11 cellular contexts compared by ENCODE assay signal in genomic region chr11:10452211-10452767, GRCh38. TPM values are rescaled to one million over a fixed set of nuclear protein-coding genes. Genes with fewer than 3 reads are reported as not detected.
A peak's percentile ranks its signal among the peaks of the same experiment; 100 is the strongest.
DNase-seq lines count a peak whose midpoint lies in the region; ATAC-seq and TF ChIP-seq lines count a peak whose summit lies in the region.
"Had no signal": no experiment of that assay in that cellular context is flagged by ENCODE, and none has a peak within 500 bp of the region (broad histone marks: within the 10 kb centered on the region; RNA-seq: fewer than 3 reads in every experiment).

No MANE protein-coding gene starts in this region.

- peak overlapping the region; percentile 1 to 97 (median 93) for H3K27ac Mint-ChIP-seq in CD4-positive, alpha-beta memory T cell
- H3K27ac Mint-ChIP-seq in natural killer cell = no peak overlapping the region

- no peak overlapping the region for H3K14ac ChIP-seq in IMR-90 (replicated peaks; ENCODE audit: low read depth, low read length)
- H3K14ac ChIP-seq in mesenchymal stem cell (ENCODE audit: low read length in 2 of 2) = no peak overlapping the region

- H3K4me3 Mint-ChIP-seq in CD4-positive, alpha-beta memory T cell = peak overlapping the region; percentile 72 to 98 (median 92)
- H3K4me3 Mint-ChIP-seq in natural killer cell = peak overlapping the region; percentile 45

- H3K4me1 Mint-ChIP-seq in CD4-positive, alpha-beta memory T cell = peaks cover 50 to 78% (median 61%) of the 10 kb centered on the region in 4 donors
- H3K4me1 Mint-ChIP-seq in natural killer cell = peaks cover 39 to 53% of the 10 kb centered on the region in 2 donors

- CTCF ChIA-PET in CD4-positive, alpha-beta memory T cell (lab: Charles Lee; ENCODE audit: partially characterized antibody) = interaction anchor here (1.0 to 7.1 kb wide), 8 partner anchors 9 to 89 kb away, joined by 3 to 52 read pairs (median 4); partner anchors contain the start of gene RNF141
- CTCF ChIA-PET in IMR-90 (lab: Yijun Ruan, JAX) = no interaction called here

- H3K9me1 ChIP-seq in IMR-90 (ENCODE audit: insufficient read depth, low read length) = peaks cover 8% of the 10 kb centered on the region

- POLR2A ChIA-PET in CD4-positive, alpha-beta memory T cell (lab: Charles Lee; ENCODE audit: partially characterized antibody) = interaction anchor here (1.3 to 2.9 kb wide), 3 partner anchors 10 to 357 kb away, joined by 5 to 10 read pairs (median 8); partner anchors contain the start of genes EIF4G2 and RNF141
- POLR2A ChIA-PET in IMR-90 (lab: Charles Lee; ENCODE audit: unreplicated experiment) = interaction anchor here (0.7 kb wide), 1 partner anchor 144 kb away, joined by 3 read pairs; no protein-coding TSS in a partner anchor

- no peak overlapping the region for H4K5ac ChIP-seq in IMR-90 (ENCODE audit: low read depth, low read length)

- H2AFZ ChIP-seq in IMR-90 (replicated peaks; ENCODE audit: low read length, poor library complexity) (no peak overlapping the region), mesenchymal stem cell (ENCODE audit: low read depth, low read length) (no peak overlapping the region)

- H2AK5ac ChIP-seq in IMR-90 (ENCODE audit: low read depth, low read length) = peak overlapping the region; percentile 45; the same call in 1 of the 2 replicates
- no peak overlapping the region for H2AK5ac ChIP-seq in mesenchymal stem cell (ENCODE audit: low read length, severe bottlenecking)

- dilution Hi-C loops in IMR-90 (cut with HindIII; ENCODE audit: low sequenced_read_pairs, unreplicated experiment) = no loop called here

- H2AK9ac ChIP-seq in IMR-90 (replicated peaks; ENCODE audit: low read depth, low read length, poor library complexity) = no peak overlapping the region

- H2BK20ac ChIP-seq in IMR-90 (ENCODE audit: low read depth, low read length) = no peak overlapping the region

- no peak for TF ChIP-seq POLR2A in IMR-90 (IDR thresholded peaks at IDR 0.05; ENCODE audit: low read depth, low read length)

- no peak overlapping the region for H3K18ac ChIP-seq in IMR-90 (ENCODE audit: low read depth, low read length)
- H3K18ac ChIP-seq in mesenchymal stem cell (ENCODE audit: low read depth in 1 of 2, low read length in 2 of 2) = no peak overlapping the region

- peaks cover 0 to 3% (median 0%) of the 10 kb centered on the region in 8 donors for H3K9me3 Mint-ChIP-seq in CD4-positive, alpha-beta memory T cell
- H3K9me3 Mint-ChIP-seq in natural killer cell = no peaks in the 10 kb centered on the region
- H3K9me3 Mint-ChIP-seq: dendritic cell treated with granulocyte-macrophage colony-stimulating factor and Interleukin-4, amounts not matched to agents 40 ng/mL and 50 ng/mL, for 4 days had no signal

- no peaks in the 10 kb centered on the region for H3K27me3 ChIP-seq in CD4-positive, alpha-beta memory T cell (ENCODE audit: insufficient read depth, low read length)
- H3K27me3 ChIP-seq in IMR-90 (ENCODE audit: control insufficient read depth, insufficient read depth, low read length) (peaks cover 2% of the 10 kb centered on the region), mesenchymal stem cell (ENCODE audit: control insufficient read depth in 1 of 2, insufficient read depth in 1 of 2, low read length in 2 of 2) (no peaks in the 10 kb centered on the region)

- TF ChIP-seq RAD21 in IMR-90 (IDR thresholded peaks at IDR 0.05; ENCODE audit: low read length) = no peak

- no peak overlapping the region for H4K8ac ChIP-seq in IMR-90 (ENCODE audit: low read depth in 2 of 2, low read length in 2 of 2)
- H4K8ac ChIP-seq in mesenchymal stem cell (ENCODE audit: low read length) = no peak overlapping the region

- H3K27me3 Mint-ChIP-seq in CD4-positive, alpha-beta memory T cell = peaks cover 0 to 2% of the 10 kb centered on the region in 2 donors
- peaks cover 23 to 35% of the 10 kb centered on the region in 2 donors for H3K27me3 Mint-ChIP-seq in natural killer cell (ENCODE audit: low read depth in 2 of 2)

- ATAC-seq in IMR-90 (ENCODE audit: low read depth) (no peak), natural killer cell (no peak), GM21515 (IDR thresholded peaks at IDR 0.05; ENCODE audit: unreplicated experiment) (no peak)

- H3K4me1 ChIP-seq in CD4-positive, alpha-beta memory T cell (ENCODE audit: insufficient read depth, low read length) = peaks cover 60% of the 10 kb centered on the region
- H3K4me1 ChIP-seq in IMR-90 (ENCODE audit: control insufficient read depth, insufficient read depth, low read length) (peaks cover 16% of the 10 kb centered on the region), mesenchymal stem cell (ENCODE audit: control insufficient read depth, insufficient read depth, low read depth, low read length) (peaks cover 40% of the 10 kb centered on the region)

- BruUV-seq in IMR-90 (replicated peaks; lab: Mats Ljungman, UMichigan) = no TSS peak

- no peak for TF ChIP-seq CTCF in IMR-90 (conservative IDR thresholded peaks at IDR 0.05; ENCODE audit: low read depth, low read length)
- no peak for TF ChIP-seq CTCF in natural killer cell (IDR thresholded peaks at IDR 0.05)

- H3K56ac ChIP-seq in IMR-90 (ENCODE audit: extremely low read depth, insufficient read depth, low read length) = no peak overlapping the region

- H3K4me2 ChIP-seq in IMR-90 (ENCODE audit: low read depth, low read length) (no peak overlapping the region), mesenchymal stem cell (ENCODE audit: low read length, poor library complexity, severe bottlenecking) (no peak overlapping the region)

- H4K20me1 ChIP-seq in IMR-90 (ENCODE audit: insufficient read depth, low read length) = peaks cover 5% of the 10 kb centered on the region; the same call in 1 of the 2 replicates

- no peaks in the 10 kb centered on the region for H3K9me3 ChIP-seq in CD4-positive, alpha-beta memory T cell (ENCODE audit: control insufficient read depth in 1 of 2, low read length in 2 of 2)
- H3K9me3 ChIP-seq in IMR-90 (ENCODE audit: control insufficient read depth, insufficient read depth, low read length) = no peaks in the 10 kb centered on the region
- H3K9me3 ChIP-seq in mesenchymal stem cell (ENCODE audit: control insufficient read depth, low read length) = no peaks in the 10 kb centered on the region

- H4K91ac ChIP-seq in IMR-90 (ENCODE audit: insufficient read depth, low read depth, low read length) (no peak overlapping the region), mesenchymal stem cell (ENCODE audit: low read length) (no peak overlapping the region)

- H2BK5ac ChIP-seq in IMR-90 (ENCODE audit: low read depth, low read length, poor library complexity, severe bottlenecking) (no peak overlapping the region), mesenchymal stem cell (ENCODE audit: low read depth, low read length, poor library complexity, severe bottlenecking) (no peak overlapping the region)

- WGBS in IMR-90 (ENCODE audit: extremely low coverage in 2 of 2, insufficient read length in 1 of 2), 2 experiments = no CpG with 5 or more reads among the region's 3 CpGs
- WGBS in mesenchymal stem cell = 100% methylated on average over 2 of the region's 3 CpGs

- no peak overlapping the region for H3K23ac ChIP-seq in IMR-90 (ENCODE audit: low read depth, low read length)
- no peak overlapping the region for H3K23ac ChIP-seq in mesenchymal stem cell (ENCODE audit: low read length in 2 of 2)

- no peak overlapping the region for H2BK12ac ChIP-seq in mesenchymal stem cell (ENCODE audit: low read length in 2 of 2)

- intact Hi-C loops in CD4-positive, alpha-beta memory T cell (cut with micrococcal nuclease) = loop anchor here (5.0 to 10.0 kb wide), 2 partner anchors 147 to 405 kb away; partner anchors contain the start of genes ADM and ZBED5
- intact Hi-C loops in IMR-90 (cut with micrococcal nuclease) = no loop called here
- intact Hi-C loops in natural killer cell (cut with micrococcal nuclease) = loop anchor here (5.0 kb wide), 1 partner anchor 90 kb away; the partner anchor contains the start of gene RNF141

- no peak overlapping the region for H3K4ac ChIP-seq in IMR-90 (ENCODE audit: low read depth, low read length)
- H3K4ac ChIP-seq in mesenchymal stem cell (ENCODE audit: low read depth in 1 of 2, low read length in 2 of 2) = no peak overlapping the region

- in situ Hi-C loops in IMR-90 (cut with MboI; ENCODE audit: low sequenced_read_pairs) = no loop called here

- H3K79me1 ChIP-seq in IMR-90 (ENCODE audit: low read depth in 1 of 2, low read length in 2 of 2) = peaks cover 3 to 20% of the 10 kb centered on the region in 2 experiments; a peak in 3 of 4 replicates
- peaks cover 11% of the 10 kb centered on the region for H3K79me1 ChIP-seq in mesenchymal stem cell (replicated peaks; ENCODE audit: low read length, poor library complexity, severe bottlenecking)

- peak overlapping the region; percentile 35; the same call in 1 of the 2 replicates for H2BK120ac ChIP-seq in IMR-90 (ENCODE audit: low read depth, low read length)
- no peak overlapping the region for H2BK120ac ChIP-seq in mesenchymal stem cell (ENCODE audit: low read depth, low read length)

- no peak for DNase-seq in CD4-positive, alpha-beta memory T cell
- peak; percentile 19 for DNase-seq in IMR-90
- DNase-seq in caudate nucleus (lab: John Stamatoyannopoulos, UW) = peak in 21 of 61 donors; percentile 13 to 80 (median 44)
- DNase-seq in natural killer cell = no peak
- no peak for DNase-seq in mesenchymal stem cell
- DNase-seq in Kasumi-1 (lab: John Stamatoyannopoulos, UW) = no peak
- DNase-seq in OCI-M2 (lab: John Stamatoyannopoulos, UW; ENCODE audit: unreplicated experiment) = no peak
- DNase-seq: NCI-H2081 treated with DMSO at 0.1 percent for 48 hours had no signal

- no peaks in the 10 kb centered on the region for H3K36me3 ChIP-seq in CD4-positive, alpha-beta memory T cell (ENCODE audit: insufficient read depth, low read length)
- H3K36me3 ChIP-seq in IMR-90 (ENCODE audit: control insufficient read depth, insufficient read depth, low read length) = no peaks in the 10 kb centered on the region
- H3K36me3 ChIP-seq in mesenchymal stem cell (ENCODE audit: control insufficient read depth in 1 of 2, insufficient read depth in 2 of 2, low read depth in 1 of 2, low read length in 2 of 2) = no peaks in the 10 kb centered on the region

- H2BK15ac ChIP-seq in IMR-90 (ENCODE audit: low read depth, low read length) = no peak overlapping the region
- H2BK15ac ChIP-seq in mesenchymal stem cell (ENCODE audit: low read depth, poor library complexity, severe bottlenecking) = no peak overlapping the region

- H3K27ac ChIP-seq in CD4-positive, alpha-beta memory T cell (ENCODE audit: low read depth, low read length) = no peak overlapping the region
- no peak overlapping the region for H3K27ac ChIP-seq in IMR-90 (ENCODE audit: insufficient read depth, low read length)
- peak overlapping the region; percentile 88 for H3K27ac ChIP-seq in caudate nucleus (ENCODE audit: low read depth, low read length)
- H3K27ac ChIP-seq in mesenchymal stem cell (ENCODE audit: low read length, poor library complexity, severe bottlenecking) = no peak overlapping the region
- H3K27ac ChIP-seq: SK-N-MC had no signal

- H3K4me3 ChIP-seq in CD4-positive, alpha-beta memory T cell (ENCODE audit: low read length in 2 of 2) = no peak overlapping the region
- H3K4me3 ChIP-seq in IMR-90 (ENCODE audit: insufficient read depth, low read depth, low read length) = no peak overlapping the region
- no peak overlapping the region for H3K4me3 ChIP-seq in mesenchymal stem cell (ENCODE audit: insufficient read depth in 1 of 2, low read depth in 1 of 2, low read length in 2 of 2)
- H3K4me3 ChIP-seq: SK-N-MC had no signal

- peaks cover 0 to 9% of the 10 kb centered on the region in 2 donors for H3K36me3 Mint-ChIP-seq in CD4-positive, alpha-beta memory T cell
- H3K36me3 Mint-ChIP-seq in natural killer cell = no peaks in the 10 kb centered on the region

- H3K9ac ChIP-seq in IMR-90 (ENCODE audit: low read depth, low read length) (no peak overlapping the region), mesenchymal stem cell (ENCODE audit: low read length) (no peak overlapping the region)

RNA-seq across cellular contexts. Expression of gene AMPD3, which starts 2.8 kb away (rescaled TPM):
- 10 to 100 TPM; 42.1 to 43.4 TPM for total RNA-seq in CD4-positive, alpha-beta memory T cell
- 10 to 100 TPM; 10.9 to 18.2 TPM for polyA plus RNA-seq in CD4-positive, alpha-beta memory T cell
- total RNA-seq in IMR-90 (2012; rRNA removed) = 8.1 and 8.6 TPM in 2 replicates
- 10.8 and 12.1 TPM in 2 replicates for polyA plus RNA-seq in IMR-90 (2012; rRNA removed)
- 7.4 and 13.3 TPM in 2 replicates for polyA plus RNA-seq in IMR-90 (2012; cell fraction: cytosol; rRNA removed)
- polyA plus RNA-seq in IMR-90 (2012; cell fraction: nucleus; rRNA removed; ENCODE audit: low replicate concordance) = 19.2 and 26.6 TPM in 2 replicates
- 1 to 10 TPM; 5.5 to 9.2 (median 6.8) TPM for total RNA-seq in natural killer cell
- polyA plus RNA-seq in mesenchymal stem cell (2013, experiment 1 of 2) = 19.4 TPM
- 19.7 TPM for polyA plus RNA-seq in mesenchymal stem cell (2013, experiment 2 of 2)

Comparison
In these comparisons a context has a peak if more than half of its experiments do, and no peak if none do; other contexts are left out.
1. H3K27ac Mint-ChIP-seq: peak in CD4-positive, alpha-beta memory T cell (7 of 7); none in natural killer cell (0 of 2).